In the genomic region with DNA sequence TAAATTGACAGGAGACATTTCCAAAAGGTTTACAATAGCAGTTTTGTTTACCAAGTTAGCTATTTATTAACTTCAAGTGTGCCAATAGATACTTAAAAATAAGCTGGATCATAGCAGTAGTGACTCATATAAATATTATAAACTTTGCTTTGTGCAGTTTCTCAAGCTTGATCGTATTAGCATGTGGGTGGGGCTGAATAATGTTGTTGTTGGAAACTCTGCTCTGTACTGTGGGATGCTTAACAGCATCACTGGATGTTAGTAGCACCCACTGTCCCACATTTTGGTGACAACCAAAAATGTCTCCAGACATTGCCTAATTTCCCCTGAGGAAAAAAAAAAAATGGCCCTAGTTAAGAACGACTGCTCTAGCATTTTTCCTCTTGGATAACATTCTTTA, we compare ENCODE assay signal across 22 cellular contexts.
"Had no signal": no experiment of that assay in that cellular context is flagged by ENCODE, and none has a peak within 500 bp of the region (broad histone marks: within the 10 kb centered on the region; RNA-seq: fewer than 3 reads in every experiment).

No MANE protein-coding gene starts in this region.

- H3K4me1 Mint-ChIP-seq: activated CD4-positive, alpha-beta T cell treated with anti-CD3 and anti-CD28 coated beads for 36 hours; stimulated activated effector memory CD8-positive, alpha-beta T cell treated with anti-CD3 and anti-CD28 coated beads, Interleukin-12 subunit alpha, Interleukin-12 subunit beta, amount 100 ng/mL, for 72 hours had no signal

- H3K9me3 Mint-ChIP-seq: mesothelial cell of epicardium; natural killer cell treated with Interleukin-12 subunit alpha and Interleukin-12 subunit beta and Interleukin-15 and Interleukin-18, amount 100 ng/mL, for 72 hours; WTC11 had no signal

- H3K36me3 Mint-ChIP-seq: activated naive CD4-positive, alpha-beta T cell treated with anti-CD3 and anti-CD28 coated beads, Interleukin-2, amount 50 U/mL, for 72 hours; mesothelial cell of epicardium; natural killer cell treated with Interleukin-12 subunit alpha and Interleukin-12 subunit beta and Interleukin-15 and Interleukin-18, amount 100 ng/mL, for 72 hours; stimulated activated effector memory CD8-positive, alpha-beta T cell treated with anti-CD3 and anti-CD28 coated beads, Interleukin-12 subunit alpha, Interleukin-12 subunit beta, amount 100 ng/mL, for 72 hours; WTC11 had no signal

- H3K27me3 ChIP-seq: esophagus muscularis mucosa, neutrophil, pancreas, sigmoid colon, stomach, testis, upper lobe of right lung had no signal

- H3K27ac Mint-ChIP-seq: activated CD4-positive, alpha-beta T cell treated with anti-CD3 and anti-CD28 coated beads for 36 hours; activated naive CD4-positive, alpha-beta T cell treated with anti-CD3 and anti-CD28 coated beads, Interleukin-2, amount 50 U/mL, for 72 hours; mesothelial cell of epicardium; natural killer cell treated with Interleukin-12 subunit alpha and Interleukin-12 subunit beta and Interleukin-15 and Interleukin-18, amount 100 ng/mL, for 72 hours; stimulated activated effector memory CD8-positive, alpha-beta T cell treated with anti-CD3 and anti-CD28 coated beads, Interleukin-12 subunit alpha, Interleukin-12 subunit beta, amount 100 ng/mL, for 72 hours; T-helper 2 cell treated with Interferon-gamma antibody and Interleukin-4, amounts not matched to agents 5 μg/mL and 100 μg/mL, for 36 hours; WTC11 had no signal

- H3K4me3 ChIP-seq: esophagus muscularis mucosa, pancreas, sigmoid colon, stomach, testis, upper lobe of right lung had no signal

- H3K9me3 ChIP-seq: esophagus muscularis mucosa, neutrophil, pancreas, sigmoid colon, stomach, testis, upper lobe of right lung had no signal

- ATAC-seq: activated CD4-positive, alpha-beta T cell treated with anti-CD3 and anti-CD28 coated beads for 36 hours; activated naive CD4-positive, alpha-beta T cell treated with anti-CD3 and anti-CD28 coated beads, Interleukin-2, amount 50 U/mL, for 72 hours; natural killer cell treated with Interleukin-12 subunit alpha and Interleukin-12 subunit beta and Interleukin-15 and Interleukin-18, amount 100 ng/mL, for 72 hours; pancreas; stimulated activated effector memory CD8-positive, alpha-beta T cell treated with anti-CD3 and anti-CD28 coated beads, Interleukin-12 subunit alpha, Interleukin-12 subunit beta, amount 100 ng/mL, for 72 hours; upper lobe of right lung; WTC11 had no signal

- H3K27ac ChIP-seq: esophagus muscularis mucosa, neutrophil, pancreas, sigmoid colon, stomach, testis, upper lobe of right lung had no signal

- H3K4me1 ChIP-seq: esophagus muscularis mucosa, pancreas, sigmoid colon, stomach, testis, upper lobe of right lung had no signal

- H3K27me3 Mint-ChIP-seq: activated CD4-positive, alpha-beta T cell treated with anti-CD3 and anti-CD28 coated beads for 36 hours; natural killer cell treated with Interleukin-12 subunit alpha and Interleukin-12 subunit beta and Interleukin-15 and Interleukin-18, amount 100 ng/mL, for 72 hours had no signal

- DNase-seq: activated CD4-positive, alpha-beta T cell treated with anti-CD3 and anti-CD28 coated beads for 36 hours; activated CD4-positive, alpha-beta T cell treated with anti-CD3 and anti-CD28 coated beads, Interleukin-2, amount 50 U/mL, for 48 hours; activated gamma-delta T cell; amygdala; cerebellar nuclear complex; cortex of kidney; hypothalamus; islet precursor cell; pancreas; sigmoid colon; stimulated activated CD4-positive, alpha-beta T cell treated with anti-CD3 and anti-CD28 coated beads, Interleukin-4, amount 100 ng/mL, for 24 hours; stomach; testis; upper lobe of right lung had no signal

- H3K4me3 Mint-ChIP-seq: activated CD4-positive, alpha-beta T cell treated with anti-CD3 and anti-CD28 coated beads for 36 hours; mesothelial cell of epicardium; natural killer cell treated with Interleukin-12 subunit alpha and Interleukin-12 subunit beta and Interleukin-15 and Interleukin-18, amount 100 ng/mL, for 72 hours; stimulated activated effector memory CD8-positive, alpha-beta T cell treated with anti-CD3 and anti-CD28 coated beads, Interleukin-12 subunit alpha, Interleukin-12 subunit beta, amount 100 ng/mL, for 72 hours; T-helper 2 cell treated with Interferon-gamma antibody and Interleukin-4, amounts not matched to agents 5 μg/mL and 100 μg/mL, for 36 hours; WTC11 had no signal

- H3K36me3 ChIP-seq: esophagus muscularis mucosa, neutrophil, pancreas, sigmoid colon, stomach, upper lobe of right lung had no signal
